In genomic region chr2:25274868-25275574, GRCh38 we compare ENCODE assay signal across 10 cellular contexts.
DNase-seq lines count a peak whose midpoint lies in the region; ATAC-seq and TF ChIP-seq lines count a peak whose summit lies in the region.
"Had no signal": no experiment of that assay in that cellular context is flagged by ENCODE, and none has a peak within 500 bp of the region (broad histone marks: within the 10 kb centered on the region; RNA-seq: fewer than 3 reads in every experiment).

No MANE protein-coding gene starts in this region.

- TF ChIP-seq CTCF in left lung (IDR thresholded peaks at IDR 0.05): no peak

- DNase-seq in Kasumi-1 (lab: John Stamatoyannopoulos, UW): peak; percentile 16 to 38
- peak; percentile 62 for DNase-seq in activated gamma-delta T cell treated with Interleukin-2 at 50 U/mL for 16 hours
- peak in 1 of 2 donors; percentile 61 for DNase-seq in left lung
- no peak for DNase-seq in SW480 (ENCODE audit: low spot score)
- no peak for DNase-seq in superior temporal gyrus (ENCODE audit: extremely low spot score)
- no peak for DNase-seq in ureter (ENCODE audit: low spot score)
- DNase-seq: amniotic stem cell, mammary epithelial cell had no signal

- ATAC-seq in left lung: peak; percentile 9
- ATAC-seq in HG03039 (IDR thresholded peaks at IDR 0.05; ENCODE audit: unreplicated experiment): no peak

- no peaks in the 10 kb centered on the region for H3K27me3 ChIP-seq in left lung
- H3K27me3 ChIP-seq in stomach smooth muscle (ENCODE audit: control insufficient read depth in 1 of 2, insufficient read depth in 2 of 2, low read length in 2 of 2): no peaks in the 10 kb centered on the region

- no peak overlapping the region for H3K9ac ChIP-seq in stomach smooth muscle (ENCODE audit: low read length in 2 of 2)

- H3K4me3 ChIP-seq in left lung: no peak overlapping the region
- H3K4me3 ChIP-seq in stomach smooth muscle (ENCODE audit: low read length in 2 of 2): no peak overlapping the region

- peaks cover 30 to 70% of the 10 kb centered on the region in 2 donors for H3K4me1 ChIP-seq in left lung
- peaks cover 41% of the 10 kb centered on the region for H3K4me1 ChIP-seq in stomach smooth muscle (ENCODE audit: control insufficient read depth, insufficient read depth, low read length)

- intact Hi-C loops in left lung (cut with DNase I): no loop called here

- H3K9me3 ChIP-seq in left lung (no peaks in the 10 kb centered on the region), stomach smooth muscle (ENCODE audit: control insufficient read depth in 2 of 2, low read length in 2 of 2) (no peaks in the 10 kb centered on the region)

- H3K36me3 ChIP-seq in left lung (peaks cover 0 to 18% of the 10 kb centered on the region in 2 donors), stomach smooth muscle (ENCODE audit: control insufficient read depth in 2 of 2, insufficient read depth in 2 of 2, low read length in 2 of 2) (peaks cover 11 to 19% of the 10 kb centered on the region in 2 donors)

- peak overlapping the region; percentile 65 to 77 for H3K27ac ChIP-seq in left lung
- H3K27ac ChIP-seq in stomach smooth muscle (ENCODE audit: low read length): peak overlapping the region; percentile 37

Comparison
In these comparisons a context has a peak if more than half of its experiments do, and no peak if none do; other contexts are left out.
1. DNase-seq: peak in Kasumi-1 (2 of 2) and activated gamma-delta T cell treated with Interleukin-2 at 50 U/mL for 16 hours (single experiment); none in SW480 (single experiment), superior temporal gyrus (single experiment) and ureter (single experiment).